Comparison of ENCODE assay signal across 21 cellular contexts in genomic region chr16:15972046-15972868, GRCh38. TPM values are rescaled to one million over a fixed set of nuclear protein-coding genes. Genes with fewer than 3 reads are reported as not detected.
DNase-seq lines count a peak whose midpoint lies in the region; ATAC-seq and TF ChIP-seq lines count a peak whose summit lies in the region.
"Had no signal": no experiment of that assay in that cellular context is flagged by ENCODE, and none has a peak within 500 bp of the region (broad histone marks: within the 10 kb centered on the region; RNA-seq: fewer than 3 reads in every experiment).

No MANE protein-coding gene starts in this region.

- no peak overlapping the region for H3K18ac ChIP-seq in neuronal stem cell (ENCODE audit: low read length)

- TF ChIP-seq CTCF in PC-3 (conservative IDR thresholded peaks at IDR 0.05; ENCODE audit: low read depth, low read length): no peak
- TF ChIP-seq CTCF in esophagus muscularis mucosa (IDR thresholded peaks at IDR 0.05): no peak
- no peak for TF ChIP-seq CTCF in osteocyte (IDR thresholded peaks at IDR 0.05)

- no peak overlapping the region for H3K4ac ChIP-seq in neuronal stem cell (ENCODE audit: low read length)

- H3K27ac ChIP-seq in PC-3 (ENCODE audit: low read length) (no peak overlapping the region), esophagus muscularis mucosa (replicated peaks in 1 of 4) (peak overlapping the region; percentile 82 to 89 (median 86)), neuronal stem cell (replicated peaks; ENCODE audit: low read length) (no peak overlapping the region)
- H3K27ac ChIP-seq: HL-60, right lobe of liver, uterus had no signal

- H2BK12ac ChIP-seq in neuronal stem cell (ENCODE audit: low read length): no peak overlapping the region

- no peaks in the 10 kb centered on the region for H3K9me3 ChIP-seq in PC-3 (ENCODE audit: low read length)
- H3K9me3 ChIP-seq in esophagus muscularis mucosa: peaks cover 0 to 15% (median 2%) of the 10 kb centered on the region in 4 donors
- peaks cover 9 to 12% of the 10 kb centered on the region in 2 donors for H3K9me3 ChIP-seq in neuronal stem cell (replicated peaks in 1 of 2; ENCODE audit: control insufficient read depth in 2 of 2, insufficient read depth in 1 of 2, low read depth in 1 of 2, low read length in 2 of 2)
- H3K9me3 ChIP-seq: right lobe of liver had no signal

- H3F3A ChIP-seq in PC-3 (ENCODE audit: low read length, unreplicated experiment): no peaks in the 10 kb centered on the region

- H3K36me3 ChIP-seq in PC-3 (ENCODE audit: low read depth, low read length) (peaks cover 8% of the 10 kb centered on the region; the same call in 1 of the 2 replicates), esophagus muscularis mucosa (no peaks in the 10 kb centered on the region), neuronal stem cell (replicated peaks in 1 of 2; ENCODE audit: control insufficient read depth in 2 of 2, insufficient read depth in 2 of 2, low read length in 2 of 2) (peaks cover 0 to 3% of the 10 kb centered on the region in 2 donors)
- H3K36me3 ChIP-seq: right lobe of liver, uterus had no signal

- POLR2A ChIA-PET in PC-3 (lab: Charles Lee; ENCODE audit: unreplicated experiment): no interaction called here

- H3K79me2 ChIP-seq in PC-3 (ENCODE audit: low read length): peaks cover 90% of the 10 kb centered on the region

- no peaks in the 10 kb centered on the region for H4K20me1 ChIP-seq in PC-3 (ENCODE audit: low read length)

- H3K4me1 Mint-ChIP-seq in osteocyte (ENCODE audit: unreplicated experiment): peaks cover 69% of the 10 kb centered on the region

- H3K27me3 Mint-ChIP-seq in osteocyte (ENCODE audit: unreplicated experiment): no peaks in the 10 kb centered on the region
- H3K27me3 Mint-ChIP-seq: activated CD4-positive, alpha-beta T cell treated with anti-CD3 and anti-CD28 coated beads, Interleukin-2, amount 10 ng/mL, durations not matched to agents 24 days and 14 days; CD8-positive, alpha-beta memory T cell; effector memory CD8-positive, alpha-beta T cell had no signal

- H2BK15ac ChIP-seq in neuronal stem cell (ENCODE audit: low read length): no peak overlapping the region

- H3K14ac ChIP-seq in neuronal stem cell (ENCODE audit: low read length): no peak overlapping the region

- H3K27me3 ChIP-seq in PC-3 (ENCODE audit: low read length): no peaks in the 10 kb centered on the region
- no peaks in the 10 kb centered on the region for H3K27me3 ChIP-seq in esophagus muscularis mucosa
- no peaks in the 10 kb centered on the region for H3K27me3 ChIP-seq in neuronal stem cell (ENCODE audit: control insufficient read depth in 3 of 3, insufficient read depth in 3 of 3, low read depth in 1 of 3, low read length in 3 of 3)
- H3K27me3 ChIP-seq: right lobe of liver, uterus had no signal

- DNase-seq in ELR (ENCODE audit: low read depth) (peak; percentile 57), PC-3 (peak; percentile 26), esophagus muscularis mucosa (ENCODE audit: extremely low spot score) (no peak), osteocyte (ENCODE audit: extremely low spot score, unreplicated experiment) (no peak), neuronal stem cell (ENCODE audit: low spot score) (no peak), superior temporal gyrus (ENCODE audit: extremely low spot score) (no peak)
- DNase-seq: activated CD4-positive, alpha-beta T cell treated with anti-CD3 and anti-CD28 coated beads, Interleukin-2, amount 10 ng/mL, durations not matched to agents 24 days and 14 days; anterior cingulate cortex; CD8-positive, alpha-beta memory T cell; effector memory CD8-positive, alpha-beta T cell; KBM-7; NCI-H1048; NCI-H2081; NCI-H748 treated with DMSO at 0.1 percent for 48 hours; nucleus accumbens; right lobe of liver; stimulated activated naive CD8-positive, alpha-beta T cell treated with anti-CD3 and anti-CD28 coated beads, Interleukin-15, Interleukin-2, amounts not matched to agents 100 U/mL and 50 U/mL, for 24 hours; uterus had no signal

- H3K9me2 ChIP-seq in PC-3 (replicated peaks; ENCODE audit: low read length): no peaks in the 10 kb centered on the region

- H2BK5ac ChIP-seq in neuronal stem cell (ENCODE audit: low read length): no peak overlapping the region

- intact Hi-C loops in PC-3 (cut with micrococcal nuclease): no loop called here
- intact Hi-C loops in esophagus muscularis mucosa (cut with DNase I): no loop called here

- H3K9me3 Mint-ChIP-seq in osteocyte (ENCODE audit: unreplicated experiment): peaks cover 8% of the 10 kb centered on the region

- H3K9ac ChIP-seq in PC-3 (ENCODE audit: low read length): no peak overlapping the region
- no peak overlapping the region for H3K9ac ChIP-seq in neuronal stem cell (ENCODE audit: low read depth, low read length, poor library complexity)

- H4K8ac ChIP-seq in neuronal stem cell (ENCODE audit: low read depth, low read length): no peak overlapping the region

- TF ChIP-seq POLR2A in esophagus muscularis mucosa (IDR thresholded peaks at IDR 0.05; ENCODE audit: low read depth): no peak

- TF ChIP-seq EP300 in esophagus muscularis mucosa (IDR thresholded peaks at IDR 0.05): no peak

- H3K4me2 ChIP-seq in PC-3 (ENCODE audit: low read length): no peak overlapping the region
- no peak overlapping the region for H3K4me2 ChIP-seq in neuronal stem cell (ENCODE audit: insufficient read depth, low read length, poor library complexity, severe bottlenecking)

- no peak for ATAC-seq in PC-3
- no peak for ATAC-seq in GM21390 (IDR thresholded peaks at IDR 0.05; ENCODE audit: unreplicated experiment)
- ATAC-seq in HG03354 (IDR thresholded peaks at IDR 0.05; ENCODE audit: poor library complexity, severe bottlenecking, unreplicated experiment): no peak
- ATAC-seq: effector memory CD8-positive, alpha-beta T cell; right lobe of liver; stimulated activated naive CD8-positive, alpha-beta T cell treated with anti-CD3 and anti-CD28 coated beads, Interleukin-15, Interleukin-2, amounts not matched to agents 100 U/mL and 50 U/mL, for 24 hours had no signal

- H3K4me3 ChIP-seq in PC-3 (ENCODE audit: low read length) (no peak overlapping the region), esophagus muscularis mucosa (no peak overlapping the region), neuronal stem cell (ENCODE audit: low read length in 2 of 2) (no peak overlapping the region)
- H3K4me3 ChIP-seq: right lobe of liver, uterus had no signal

- H3K4me3 Mint-ChIP-seq in osteocyte (ENCODE audit: unreplicated experiment): no peak overlapping the region
- H3K4me3 Mint-ChIP-seq: activated CD4-positive, alpha-beta T cell treated with anti-CD3 and anti-CD28 coated beads, Interleukin-2, amount 10 ng/mL, durations not matched to agents 24 days and 14 days; CD8-positive, alpha-beta memory T cell; effector memory CD8-positive, alpha-beta T cell had no signal

- H3K27ac Mint-ChIP-seq in osteocyte (ENCODE audit: unreplicated experiment): peak overlapping the region; percentile 72
- H3K27ac Mint-ChIP-seq: activated CD4-positive, alpha-beta T cell treated with anti-CD3 and anti-CD28 coated beads, Interleukin-2, amount 10 ng/mL, durations not matched to agents 24 days and 14 days had no signal

- H3K23ac ChIP-seq in neuronal stem cell (ENCODE audit: low read depth, low read length, poor library complexity): no peak overlapping the region

- no TSS peak for BruUV-seq in PC-3 (replicated peaks; lab: Mats Ljungman, UMichigan)

- CTCF ChIA-PET in PC-3 (lab: Charles Lee): no interaction called here

- H3K4me1 ChIP-seq in PC-3 (ENCODE audit: insufficient read depth, low read length) (peaks cover 4% of the 10 kb centered on the region), esophagus muscularis mucosa (peaks cover 35 to 100% (median 94%) of the 10 kb centered on the region in 4 donors), neuronal stem cell (ENCODE audit: control insufficient read depth in 2 of 2, insufficient read depth in 1 of 2, low read depth in 1 of 2, low read length in 2 of 2) (peaks cover 0 to 4% of the 10 kb centered on the region in 2 donors)
- H3K4me1 ChIP-seq: right lobe of liver, uterus had no signal

- peaks cover 10% of the 10 kb centered on the region for H3K79me1 ChIP-seq in neuronal stem cell (ENCODE audit: low read depth, low read length)

- 46% methylated on average over 2 of the region's 3 CpGs for WGBS in esophagus muscularis mucosa
- WGBS in neuronal stem cell (ENCODE audit: extremely low coverage in 2 of 2, insufficient read length in 2 of 2, insufficient replicate concordance in 1 of 2), 2 donors: no CpG with 5 or more reads among the region's 3 CpGs

- H3K36me3 Mint-ChIP-seq in osteocyte (ENCODE audit: unreplicated experiment): peaks cover 22% of the 10 kb centered on the region

- H4K91ac ChIP-seq in neuronal stem cell (ENCODE audit: low read depth, low read length, poor library complexity): no peak overlapping the region

- H2BK120ac ChIP-seq in neuronal stem cell (ENCODE audit: low read depth, low read length): no peak overlapping the region

- no peak overlapping the region for H2AK5ac ChIP-seq in neuronal stem cell (ENCODE audit: low read depth, low read length)

- H2AFZ ChIP-seq in PC-3 (ENCODE audit: low read length): no peak overlapping the region
- no peak overlapping the region for H2AFZ ChIP-seq in neuronal stem cell (ENCODE audit: low read length)

RNA-seq across cellular contexts. Expression of gene ABCC1, which starts 22.8 kb away (rescaled TPM):
- total RNA-seq in PC-3 (2014; rRNA removed) (16.1 and 29.0 TPM in 2 replicates), esophagus muscularis mucosa (100 to 1,000 TPM in 2 of 4 donors, 10 to 100 TPM in 2; 61.8 to 141 (median 103) TPM), osteocyte (256 and 271 TPM in 2 replicates)
- 19.1 TPM for polyA plus RNA-seq in neuronal stem cell (2013, experiment 1 of 2)
- polyA plus RNA-seq in neuronal stem cell (2013, experiment 2 of 2): 19.6 TPM

Comparison
In these comparisons a context has a peak if more than half of its experiments do, and no peak if none do; other contexts are left out.
1. DNase-seq: peak in ELR (single experiment) and PC-3 (single experiment); none in esophagus muscularis mucosa (single experiment), osteocyte (single experiment), neuronal stem cell (single experiment) and superior temporal gyrus (single experiment).
2. H3K27ac ChIP-seq: peak in esophagus muscularis mucosa (4 of 4); none in PC-3 (single experiment) and neuronal stem cell (single experiment).